In genomic region chr11:65790104-65790901, GRCh38 we compare ENCODE assay signal across 24 cellular contexts. TPM values are rescaled to one million over a fixed set of nuclear protein-coding genes. Genes with fewer than 3 reads are reported as not detected.
DNase-seq lines count a peak whose midpoint lies in the region; ATAC-seq and TF ChIP-seq lines count a peak whose summit lies in the region.
"Had no signal": no experiment of that assay in that cellular context is flagged by ENCODE, and none has a peak within 500 bp of the region (broad histone marks: within the 10 kb centered on the region; RNA-seq: fewer than 3 reads in every experiment).

No MANE protein-coding gene starts in this region.

- H3K27me3 ChIP-seq in PC-9 (ENCODE audit: insufficient read depth, low read depth) (no peaks in the 10 kb centered on the region), rectal smooth muscle tissue (ENCODE audit: control insufficient read depth, insufficient read depth, low read length) (peaks cover 16% of the 10 kb centered on the region)
- H3K27me3 ChIP-seq: pancreas, testis had no signal

- peaks cover 72% of the 10 kb centered on the region for H3K36me3 Mint-ChIP-seq in Calu3 (ENCODE audit: insufficient read depth, unreplicated experiment)

- no TSS peak for BruUV-seq in Calu3 (replicated peaks; lab: Mats Ljungman, UMichigan)
- no TSS peak for BruUV-seq in PC-9 (replicated peaks; lab: Mats Ljungman, UMichigan)

- peaks cover 12% of the 10 kb centered on the region; the same call in 1 of the 2 replicates for H3K36me3 ChIP-seq in PC-9 (ENCODE audit: low read depth)
- H3K36me3 ChIP-seq in rectal smooth muscle tissue (ENCODE audit: control insufficient read depth, insufficient read depth, low read length): peaks cover 3% of the 10 kb centered on the region

- CTCF ChIA-PET in Calu3 (lab: Charles Lee) (interaction anchor here (0.7 to 1.3 kb wide), 3 partner anchors 10 to 50 kb away, joined by 3 to 5 read pairs (median 3); no protein-coding TSS in a partner anchor), PC-9 (lab: Charles Lee) (no interaction called here)

- H3K4me1 ChIP-seq in PC-9 (replicated peaks; ENCODE audit: insufficient read depth) (peaks cover 70% of the 10 kb centered on the region), rectal smooth muscle tissue (ENCODE audit: control insufficient read depth, insufficient read depth, low read length) (no peaks in the 10 kb centered on the region)
- H3K4me1 ChIP-seq: testis had no signal

- peak overlapping the region; percentile 98 for H3K4me2 ChIP-seq in PC-9
- H3K4me2 ChIP-seq: smooth muscle cell had no signal

- H3F3A ChIP-seq in PC-9 (ENCODE audit: insufficient read depth, low read depth): peaks cover 33% of the 10 kb centered on the region

- H3K27ac ChIP-seq in PC-9: no peak overlapping the region
- peak overlapping the region; percentile 77 for H3K27ac ChIP-seq in epithelial cell of prostate
- H3K27ac ChIP-seq in rectal smooth muscle tissue (ENCODE audit: low read depth, low read length): no peak overlapping the region
- H3K27ac ChIP-seq: pancreas, testis had no signal

- H3K9me3 Mint-ChIP-seq in Calu3 (ENCODE audit: low read depth, unreplicated experiment): no peaks in the 10 kb centered on the region
- H3K9me3 Mint-ChIP-seq: endodermal cell had no signal

- no peaks in the 10 kb centered on the region for H3K9me3 ChIP-seq in PC-9 (ENCODE audit: insufficient read depth, low read depth)
- H3K9me3 ChIP-seq: pancreas, testis had no signal

- intact Hi-C loops in Calu3 (cut with micrococcal nuclease; ENCODE audit: unreplicated experiment): no loop called here
- intact Hi-C loops in PC-9 (cut with micrococcal nuclease; ENCODE audit: unreplicated experiment): no loop called here

- no peak for DNase-seq in Calu3
- DNase-seq in PC-9: no peak
- no peak for DNase-seq in epithelial cell of prostate (ENCODE audit: low read depth, low spot score)
- no peak for DNase-seq in inferior parietal cortex (ENCODE audit: extremely low spot score)
- no peak for DNase-seq in occipital lobe (lab: John Stamatoyannopoulos, UW)
- no peak for DNase-seq in NCI-H2196 treated with DMSO at 0.1 percent for 48 hours (lab: John Stamatoyannopoulos, UW; ENCODE audit: unreplicated experiment)
- DNase-seq: AML-193; amygdala; DMS 273 treated with DMSO at 0.1 percent for 48 hours; GDM1; Karpas-422; NCI-H1417; NCI-H2171 treated with DMSO at 0.1 percent for 48 hours; pancreas; stimulated activated CD4-positive, alpha-beta T cell treated with anti-CD3 and anti-CD28 coated beads, Interleukin-4, amount 100 ng/mL, for 4 hours; stimulated activated CD8-positive, alpha-beta memory T cell treated with anti-CD3 and anti-CD28 coated beads, Interleukin-4, amount 100 ng/mL, for 48 hours; SW 1271; testis had no signal

- peaks cover 45% of the 10 kb centered on the region for H3K4me1 Mint-ChIP-seq in Calu3 (ENCODE audit: low read depth, unreplicated experiment)

- H3K9ac ChIP-seq in rectal smooth muscle tissue (ENCODE audit: low read length): no peak overlapping the region

- H3K4me3 Mint-ChIP-seq in Calu3 (ENCODE audit: low read depth, unreplicated experiment): peak overlapping the region; percentile 61

- no peaks in the 10 kb centered on the region for H3K9me2 ChIP-seq in PC-9 (ENCODE audit: insufficient read depth)

- no peak overlapping the region for H2AFZ ChIP-seq in PC-9

- no peaks in the 10 kb centered on the region for H3K27me3 Mint-ChIP-seq in Calu3 (ENCODE audit: unreplicated experiment)

- H3K27ac Mint-ChIP-seq in Calu3 (ENCODE audit: unreplicated experiment): peak overlapping the region; percentile 12
- H3K27ac Mint-ChIP-seq: endodermal cell had no signal

- H3K79me2 ChIP-seq in PC-9 (ENCODE audit: low read depth): peaks cover 54% of the 10 kb centered on the region

- TF ChIP-seq CTCF in Calu3 (IDR thresholded peaks at IDR 0.05; ENCODE audit: unreplicated experiment) (no peak), PC-9 (conservative IDR thresholded peaks at IDR 0.05) (no peak)

- H3K4me3 ChIP-seq in PC-9: no peak overlapping the region
- peak overlapping the region; percentile 2 for H3K4me3 ChIP-seq in rectal smooth muscle tissue (ENCODE audit: low read length)
- H3K4me3 ChIP-seq: GM12878, pancreas, testis had no signal

- H4K20me1 ChIP-seq in PC-9 (ENCODE audit: insufficient read depth): peaks cover 9% of the 10 kb centered on the region; the same call in 1 of the 2 replicates

- POLR2A ChIA-PET in PC-9 (lab: Charles Lee; ENCODE audit: unreplicated experiment): no interaction called here

- ATAC-seq in HG03571 (IDR thresholded peaks at IDR 0.05; ENCODE audit: unreplicated experiment): no peak

RNA-seq across cellular contexts. Expression of gene OVOL1, which starts 3.4 kb away (rescaled TPM):
- total RNA-seq in Calu3 (2022) (12.7 and 15.2 TPM in 2 replicates), PC-9 (2021) (10.2 and 10.5 TPM in 2 replicates), occipital lobe (not detected)
- total RNA-seq: activated CD8-positive, alpha-beta memory T cell treated with anti-CD3 and anti-CD28 coated beads for 36 hours had no signal

RNA-seq across cellular contexts. Expression of gene AP5B1, which starts 9.5 kb away (rescaled TPM):
- 18.5 and 21.9 TPM in 2 replicates for total RNA-seq in Calu3 (2022)
- total RNA-seq in PC-9 (2021): 20.8 and 28.0 TPM in 2 replicates
- 4.7 TPM for total RNA-seq in occipital lobe

RNA-seq across cellular contexts. Expression of gene SNX32, which starts 43.5 kb away (rescaled TPM):
- total RNA-seq in Calu3 (2022) (not detected in 2 replicates), PC-9 (2021) (not detected in 2 replicates), occipital lobe (7.3 TPM)

Comparison
In these comparisons a context has a peak if more than half of its experiments do, and no peak if none do; other contexts are left out.
1. RNA of gene OVOL1, which starts 3.4 kb away (total RNA-seq): 12.7 to 15.2 TPM in Calu3 and 10.2 to 10.5 TPM in PC-9; not detected in occipital lobe (single experiment); every median in the first group is over 10 times any median in the second.